Comparison of ENCODE assay signal across 3 cellular contexts in genomic region chr1:168461108-168461507, GRCh38.
DNase-seq lines count a peak whose midpoint lies in the region; ATAC-seq, FAIRE-seq and TF ChIP-seq lines count a peak whose summit lies in the region.
"Not testable (repeated sequence)": the region's sequence is repeated elsewhere in the genome, so short reads cannot be mapped to it uniquely, and the experiment has no call there.

No MANE protein-coding gene starts in this region.

- not testable (repeated sequence) for TF ChIP-seq CTCF in HEK293 (tag by site-specific recombination; IDR thresholded peaks at IDR 0.05); K562 (IDR thresholded peaks at IDR 0.05 in 2 of 3, conservative IDR thresholded peaks at IDR 0.05 in 1 of 3; ENCODE audit: insufficient read depth in 2 of 3, low read depth in 1 of 3, low read length in 3 of 3); HepG2 (CRISPR knock-in tag; IDR thresholded peaks at IDR 0.05)

- not testable (repeated sequence) for H3K4me3 ChIP-seq in HEK293 (ENCODE audit: low read depth, low read length); K562; HepG2 (replicated peaks in 1 of 3; ENCODE audit: insufficient read depth in 1 of 3, low read depth in 2 of 3, low read length in 3 of 3)

- not testable (repeated sequence) for H3K4me1 ChIP-seq in HEK293 (ENCODE audit: control insufficient read depth, insufficient read depth, low read length); K562 (replicated peaks in 1 of 2; ENCODE audit: control insufficient read depth in 2 of 2, insufficient read depth in 2 of 2, low read length in 2 of 2); HepG2 (ENCODE audit: insufficient read depth, low read length)

- not testable (repeated sequence) for TF ChIP-seq RAD21 in K562 (CRISPR knock-in tag; conservative IDR thresholded peaks at IDR 0.05 in 1 of 2, IDR thresholded peaks at IDR 0.05 in 1 of 2); HepG2 (CRISPR knock-in tag; IDR thresholded peaks at IDR 0.05)

- FAIRE-seq in K562 (lab: Jason Lieb, UNC); HepG2 (lab: Jason Lieb, UNC): not testable (repeated sequence)

- not testable (repeated sequence) for ATAC-seq in K562, HepG2

- H3K27ac ChIP-seq in HEK293 (ENCODE audit: extremely low read depth, low read depth, low read length); K562 (ENCODE audit: extremely low read depth, low read depth, low read length); HepG2 (ENCODE audit: extremely low read length, insufficient read depth, low read length): not testable (repeated sequence)

- not testable (repeated sequence) for H3K9ac ChIP-seq in K562 (ENCODE audit: insufficient read depth in 1 of 2, low read depth in 2 of 2, low read length in 2 of 2); HepG2 (ENCODE audit: insufficient read depth, low read depth, low read length)

- 1% methylated on average over 3 of the region's 3 CpGs for WGBS in K562 (ENCODE audit: insufficient coverage, low coverage, missing lambda C conversion rate)
- WGBS in HepG2 (ENCODE audit: low lambda C conversion rate) = 97% methylated on average over 3 of the region's 3 CpGs

- BruUV-seq in K562 (replicated peaks; lab: Mats Ljungman, UMichigan); HepG2 (replicated peaks; lab: Mats Ljungman, UMichigan): not testable (repeated sequence)

- not testable (repeated sequence) for TF ChIP-seq POLR2A in K562 (conservative IDR thresholded peaks at IDR 0.05); HepG2 (IDR thresholded peaks at IDR 0.05; ENCODE audit: insufficient read depth in 1 of 2, low read depth in 2 of 2, low read length in 2 of 2)

- intact Hi-C loops in K562 (cut with micrococcal nuclease); HepG2 (cut with micrococcal nuclease; ENCODE audit: unreplicated experiment): not testable (repeated sequence)

- not testable (repeated sequence) for H3K27me3 ChIP-seq in K562 (ENCODE audit: control insufficient read depth in 2 of 2, insufficient read depth in 2 of 2, low read length in 2 of 2); HepG2 (ENCODE audit: control insufficient read depth in 1 of 2, insufficient read depth in 2 of 2, low read length in 2 of 2)

- not testable (repeated sequence) for H3K9me3 ChIP-seq in HEK293 (ENCODE audit: control insufficient read depth, insufficient read depth, low read depth, low read length); K562 (replicated peaks; ENCODE audit: control insufficient read depth, insufficient read depth, low read depth, low read length)
- peaks cover 18% of the 10 kb centered on the region for H3K9me3 ChIP-seq in HepG2 (ENCODE audit: low read length)

- in situ Hi-C loops in K562 (cut with MboI); HepG2 (cut with HindIII; ENCODE audit: extremely low pct_ligation_motif_present, low pct_unique_long_range_greater_than_20kb): not testable (repeated sequence)

- CTCF ChIA-PET in HEK293 (lab: Yijun Ruan, JAX) = interaction anchor here (0.6 to 0.9 kb wide), 2 partner anchors 9 to 76 kb away, joined by 4 read pairs; no protein-coding TSS in a partner anchor
- CTCF ChIA-PET in K562 (lab: Yijun Ruan, JAX; ENCODE audit: low intra/inter-chr PET ratio); HepG2 (lab: Yijun Ruan, JAX; ENCODE audit: low intra/inter-chr PET ratio, low total read pairs): not testable (repeated sequence)

- not testable (repeated sequence) for TF ChIP-seq EP300 in K562 (IDR thresholded peaks at IDR 0.05; ENCODE audit: low read length); HepG2 (IDR thresholded peaks at IDR 0.05; ENCODE audit: low read depth in 2 of 2, low read length in 2 of 2); HepG2 (CRISPR knock-in tag; IDR thresholded peaks at IDR 0.05; ENCODE audit: borderline replicate concordance)

- not testable (repeated sequence) for H3K79me2 ChIP-seq in K562 (ENCODE audit: control insufficient read depth, insufficient read depth, low read length); HepG2 (ENCODE audit: insufficient read depth, low read length)

- H4K20me1 ChIP-seq in K562 (replicated peaks; ENCODE audit: control insufficient read depth, insufficient read depth, low read length); HepG2 (ENCODE audit: insufficient read depth, low read length): not testable (repeated sequence)

- H2AFZ ChIP-seq in K562 (ENCODE audit: low read depth, low read length); HepG2 (ENCODE audit: low read length): not testable (repeated sequence)

- not testable (repeated sequence) for H3K9me1 ChIP-seq in K562 (ENCODE audit: control insufficient read depth, insufficient read depth, low read length)

- DNase-seq in K562 (ENCODE audit: extremely low read depth in 1 of 4, low spot score in 3 of 4); HepG2 (ENCODE audit: low spot score): not testable (repeated sequence)

- H3K36me3 ChIP-seq in HEK293 (ENCODE audit: control insufficient read depth in 2 of 2, insufficient read depth in 1 of 2, low read length in 2 of 2); K562 (ENCODE audit: control insufficient read depth, insufficient read depth, low read length); HepG2 (replicated peaks in 1 of 2; ENCODE audit: control insufficient read depth in 1 of 2, insufficient read depth in 2 of 2, low read length in 2 of 2): not testable (repeated sequence)

- not testable (repeated sequence) for H3K4me2 ChIP-seq in K562 (ENCODE audit: insufficient read depth, low read length); HepG2 (ENCODE audit: low read depth, low read length)

- POLR2A ChIA-PET in HEK293 (lab: Yijun Ruan, JAX); HepG2 (lab: Yijun Ruan, JAX): not testable (repeated sequence)
- POLR2A ChIA-PET in K562 (lab: Yijun Ruan, JAX) = interaction anchor here (0.7 to 1.6 kb wide), 3 partner anchors 9 to 37 kb away, joined by 3 read pairs; no protein-coding TSS in a partner anchor

TF ChIP-seq in HEK293, 187 proteins besides CTCF, POLR2A, EP300 and RAD21:
- peak; percentile 50 for TF ChIP-seq SETDB1 (IDR thresholded peaks at IDR 0.05; ENCODE audit: insufficient read length, low read length)

TF ChIP-seq in K562, 482 proteins besides CTCF, POLR2A, EP300 and RAD21:
- TF ChIP-seq ZFP1 (CRISPR knock-in tag; IDR thresholded peaks at IDR 0.05) = peak; percentile 66; the same call in 1 of the 2 replicates

TF ChIP-seq in HepG2, 621 proteins besides CTCF, POLR2A, EP300 and RAD21:
- TF ChIP-seq ZFP1 (CRISPR knock-in tag; IDR thresholded peaks at IDR 0.05) = 0 out of 2 replicates have a peak, but pooled peaks have one; percentile 88
TF ChIP-seq in HepG2: peak in this region for 1; not testable (repeated sequence) for 620.
